1 cellular context compared by ENCODE assay signal in the genomic region with DNA sequence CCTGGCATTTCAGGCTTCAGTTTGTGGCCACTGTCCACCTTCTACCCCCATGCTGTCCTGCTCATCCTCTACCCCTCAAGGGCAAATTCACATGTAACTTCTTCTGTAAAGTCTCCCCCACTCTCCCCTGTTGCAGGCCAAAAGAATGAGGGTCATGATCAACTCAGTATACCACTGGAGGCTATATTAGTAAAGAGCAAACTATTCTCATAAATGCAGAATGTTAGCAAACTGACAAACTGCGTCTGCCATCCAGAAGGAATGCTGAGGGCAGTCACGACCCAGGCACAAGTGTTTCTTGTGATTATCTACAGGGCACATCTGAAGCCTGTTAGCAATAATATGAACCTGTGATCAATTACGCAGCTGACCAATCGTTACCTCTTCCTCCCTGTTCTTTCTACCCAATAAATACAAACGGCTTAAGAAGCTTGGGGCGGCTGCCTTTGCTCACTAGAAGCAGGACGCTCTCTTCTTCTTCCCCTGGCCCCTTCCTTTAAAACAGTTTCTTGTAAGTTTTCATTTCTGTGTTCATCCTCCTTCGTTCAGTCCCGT.
TF ChIP-seq lines count a peak whose summit lies in the region.

No MANE protein-coding gene starts in this region.

TF ChIP-seq in HepG2, 621 proteins besides CTCF, POLR2A, EP300 and RAD21:
- TF ChIP-seq ZNF792 (CRISPR knock-in tag; IDR thresholded peaks at IDR 0.05) = no peak
- TF ChIP-seq SMC3 (IDR thresholded peaks at IDR 0.05; ENCODE audit: low read length) = no peak
- TF ChIP-seq EEA1 (CRISPR knock-in tag; IDR thresholded peaks at IDR 0.05; ENCODE audit: borderline replicate concordance) = no peak
- TF ChIP-seq, protein P1, sequence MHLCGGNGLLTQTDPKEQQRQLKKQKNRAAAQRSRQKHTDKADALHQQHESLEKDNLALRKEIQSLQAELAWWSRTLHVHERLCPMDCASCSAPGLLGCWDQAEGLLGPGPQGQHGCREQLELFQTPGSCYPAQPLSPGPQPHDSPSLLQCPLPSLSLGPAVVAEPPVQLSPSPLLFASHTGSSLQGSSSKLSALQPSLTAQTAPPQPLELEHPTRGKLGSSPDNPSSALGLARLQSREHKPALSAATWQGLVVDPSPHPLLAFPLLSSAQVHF (CRISPR knock-in tag; IDR thresholded peaks at IDR 0.05) = no peak
- no peak for TF ChIP-seq ARID2 (CRISPR knock-in tag; IDR thresholded peaks at IDR 0.05; ENCODE audit: borderline replicate concordance)
- no peak for TF ChIP-seq REL (CRISPR knock-in tag; conservative IDR thresholded peaks at IDR 0.05)
- TF ChIP-seq ZNF451 (CRISPR knock-in tag; IDR thresholded peaks at IDR 0.05) = no peak
- TF ChIP-seq, protein P2, sequence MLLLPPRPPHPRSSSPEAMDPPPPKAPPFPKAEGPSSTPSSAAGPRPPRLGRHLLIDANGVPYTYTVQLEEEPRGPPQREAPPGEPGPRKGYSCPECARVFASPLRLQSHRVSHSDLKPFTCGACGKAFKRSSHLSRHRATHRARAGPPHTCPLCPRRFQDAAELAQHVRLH (CRISPR knock-in tag; IDR thresholded peaks at IDR 0.05; ENCODE audit: borderline replicate concordance, low read depth) = no peak
- TF ChIP-seq, protein P3, sequence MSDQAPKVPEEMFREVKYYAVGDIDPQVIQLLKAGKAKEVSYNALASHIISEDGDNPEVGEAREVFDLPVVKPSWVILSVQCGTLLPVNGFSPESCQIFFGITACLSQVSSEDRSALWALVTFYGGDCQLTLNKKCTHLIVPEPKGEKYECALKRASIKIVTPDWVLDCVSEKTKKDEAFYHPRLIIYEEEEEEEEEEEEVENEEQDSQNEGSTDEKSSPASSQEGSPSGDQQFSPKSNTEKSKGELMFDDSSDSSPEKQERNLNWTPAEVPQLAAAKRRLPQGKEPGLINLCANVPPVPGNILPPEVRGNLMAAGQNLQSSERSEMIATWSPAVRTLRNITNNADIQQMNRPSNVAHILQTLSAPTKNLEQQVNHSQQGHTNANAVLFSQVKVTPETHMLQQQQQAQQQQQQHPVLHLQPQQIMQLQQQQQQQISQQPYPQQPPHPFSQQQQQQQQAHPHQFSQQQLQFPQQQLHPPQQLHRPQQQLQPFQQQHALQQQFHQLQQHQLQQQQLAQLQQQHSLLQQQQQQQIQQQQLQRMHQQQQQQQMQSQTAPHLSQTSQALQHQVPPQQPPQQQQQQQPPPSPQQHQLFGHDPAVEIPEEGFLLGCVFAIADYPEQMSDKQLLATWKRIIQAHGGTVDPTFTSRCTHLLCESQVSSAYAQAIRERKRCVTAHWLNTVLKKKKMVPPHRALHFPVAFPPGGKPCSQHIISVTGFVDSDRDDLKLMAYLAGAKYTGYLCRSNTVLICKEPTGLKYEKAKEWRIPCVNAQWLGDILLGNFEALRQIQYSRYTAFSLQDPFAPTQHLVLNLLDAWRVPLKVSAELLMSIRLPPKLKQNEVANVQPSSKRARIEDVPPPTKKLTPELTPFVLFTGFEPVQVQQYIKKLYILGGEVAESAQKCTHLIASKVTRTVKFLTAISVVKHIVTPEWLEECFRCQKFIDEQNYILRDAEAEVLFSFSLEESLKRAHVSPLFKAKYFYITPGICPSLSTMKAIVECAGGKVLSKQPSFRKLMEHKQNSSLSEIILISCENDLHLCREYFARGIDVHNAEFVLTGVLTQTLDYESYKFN (CRISPR knock-in tag; conservative IDR thresholded peaks at IDR 0.05) = no peak
